In the genomic region with DNA sequence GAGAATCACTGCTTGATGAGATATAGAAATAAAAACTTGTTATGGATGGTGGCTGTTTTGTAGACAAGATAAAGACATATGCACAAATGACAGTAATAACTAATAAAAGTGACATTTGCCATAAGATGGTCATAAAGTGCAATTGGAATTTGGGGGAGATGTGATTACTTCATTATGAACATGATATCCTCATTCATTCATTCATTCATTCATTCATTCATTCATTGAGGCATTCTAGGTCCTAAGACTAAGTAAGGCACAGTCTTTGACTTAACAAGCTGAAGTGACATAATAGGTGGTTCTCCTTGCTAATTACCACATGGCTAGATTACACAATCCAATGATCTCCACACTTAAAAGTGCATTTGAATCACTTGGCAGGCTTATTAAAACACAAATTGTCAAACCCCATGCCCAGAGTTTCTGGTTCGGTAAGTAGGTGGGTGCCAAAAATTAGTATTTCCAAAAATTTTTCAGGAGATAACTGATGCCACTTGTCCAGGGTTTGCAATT, we compare ENCODE assay signal across 20 cellular contexts. TPM values are rescaled to one million over a fixed set of nuclear protein-coding genes. Genes with fewer than 3 reads are reported as not detected.
DNase-seq lines count a peak whose midpoint lies in the region; ATAC-seq, FAIRE-seq and TF ChIP-seq lines count a peak whose summit lies in the region.
"Had no signal": no experiment of that assay in that cellular context is flagged by ENCODE, and none has a peak within 500 bp of the region (broad histone marks: within the 10 kb centered on the region; RNA-seq: fewer than 3 reads in every experiment).

No MANE protein-coding gene starts in this region.

- H3K36me3 ChIP-seq in mammary epithelial cell (ENCODE audit: insufficient read depth, low read length) (peaks cover 2% of the 10 kb centered on the region), bronchial epithelial cell (ENCODE audit: control insufficient read depth, insufficient read depth, low read length) (no peaks in the 10 kb centered on the region), upper lobe of right lung (no peaks in the 10 kb centered on the region)
- H3K36me3 ChIP-seq: SJCRH30 had no signal

- FAIRE-seq in bronchial epithelial cell (lab: Jason Lieb, UNC) = no peak
- FAIRE-seq: HTR-8/SVneo had no signal

- CTCF ChIA-PET in MCF 10A (lab: Yijun Ruan, JAX) (interaction anchor here (0.6 to 1.2 kb wide), 2 partner anchors 27 to 90 kb away, joined by 3 read pairs; no protein-coding TSS in a partner anchor), mammary epithelial cell (lab: Charles Lee; ENCODE audit: low non-redundant PET) (interaction anchor here (0.6 kb wide), 1 partner anchor 152 kb away, joined by 3 read pairs; no protein-coding TSS in a partner anchor)

- in situ Hi-C loops in mammary epithelial cell (cut with MboI; ENCODE audit: low sequenced_read_pairs in 2 of 2) = loop anchor here in 1 of 2 donors (25.0 kb wide), 1 partner anchor 406 kb away; no protein-coding TSS in a partner anchor

- H3K4me1 ChIP-seq in mammary epithelial cell (ENCODE audit: insufficient read depth, low read length) (no peaks in the 10 kb centered on the region), upper lobe of right lung (no peaks in the 10 kb centered on the region)
- H3K4me1 ChIP-seq: Caco-2 had no signal

- H3K27ac ChIP-seq in mammary epithelial cell (ENCODE audit: insufficient read depth, low read depth, low read length) = no peak overlapping the region
- H3K27ac ChIP-seq in upper lobe of right lung = no peak overlapping the region
- H3K27ac ChIP-seq: C4-2B, SJCRH30 had no signal

- H3K79me2 ChIP-seq in mammary epithelial cell (ENCODE audit: insufficient read depth, low read length) = no peaks in the 10 kb centered on the region

- no peaks in the 10 kb centered on the region for H4K20me1 ChIP-seq in mammary epithelial cell (ENCODE audit: insufficient read depth, low read length)

- no peaks in the 10 kb centered on the region for H3K27me3 ChIP-seq in mammary epithelial cell (ENCODE audit: insufficient read depth, low read length)
- no peaks in the 10 kb centered on the region for H3K27me3 ChIP-seq in bronchial epithelial cell (ENCODE audit: control insufficient read depth, insufficient read depth, low read length)
- H3K27me3 ChIP-seq in upper lobe of right lung = no peaks in the 10 kb centered on the region
- H3K27me3 ChIP-seq: SJCRH30 had no signal

- POLR2A ChIA-PET in MCF 10A (lab: Yijun Ruan, JAX) = interaction anchor here (0.7 to 1.3 kb wide), 4 partner anchors 13 to 892 kb away, joined by 3 read pairs; no protein-coding TSS in a partner anchor

- no peak overlapping the region for H2AFZ ChIP-seq in mammary epithelial cell (ENCODE audit: low read depth, low read length)
- H2AFZ ChIP-seq: GM23338 had no signal

- no peak overlapping the region for H3K27ac Mint-ChIP-seq in MCF 10A (ENCODE audit: low read depth, unreplicated experiment)
- H3K27ac Mint-ChIP-seq: GM23338, HFFc6 had no signal

- no peaks in the 10 kb centered on the region for H3K9me3 Mint-ChIP-seq in MCF 10A (ENCODE audit: unreplicated experiment)
- H3K9me3 Mint-ChIP-seq: HFFc6 had no signal

- dilution Hi-C loops in mammary epithelial cell (cut with HindIII; ENCODE audit: low sequenced_read_pairs) = no loop called here

- H3K36me3 Mint-ChIP-seq in MCF 10A (ENCODE audit: insufficient read depth, unreplicated experiment) = no peaks in the 10 kb centered on the region

- no peaks in the 10 kb centered on the region for H3K4me1 Mint-ChIP-seq in MCF 10A (ENCODE audit: insufficient read depth, unreplicated experiment)
- H3K4me1 Mint-ChIP-seq: GM23338 had no signal

- DNase-seq in MCF 10A (ENCODE audit: unreplicated experiment) (peak; percentile 26), mammary epithelial cell (no peak), NOMO-1 treated with dmso at 0.1 percent for 144 hours (lab: John Stamatoyannopoulos, UW; ENCODE audit: unreplicated experiment) (peak; percentile 24), bronchial epithelial cell (ENCODE audit: low read depth) (peak; percentile 51), upper lobe of right lung (no peak), CD1c-positive myeloid dendritic cell (ENCODE audit: extremely low spot score) (no peak)
- no peak for DNase-seq in stimulated activated CD4-positive, alpha-beta T cell treated with anti-CD3 and anti-CD28 coated beads, Interleukin-4, amount 100 ng/mL, for 24 hours
- DNase-seq: 8988T, Caco-2, HFFc6, KBM-7, NCI-H187 treated with DMSO at 0.1 percent for 48 hours, NCI-H2171, NCI-H446 treated with DMSO at 0.1 percent for 48 hours, NCI-H774, SJCRH30 had no signal

- ATAC-seq in upper lobe of right lung = peak; percentile 34
- ATAC-seq in HG03025 (IDR thresholded peaks at IDR 0.05; ENCODE audit: low FRiP score, unreplicated experiment) = no peak
- ATAC-seq: GM23338 had no signal

- H3K27me3 Mint-ChIP-seq in MCF 10A (ENCODE audit: insufficient read depth, unreplicated experiment) = no peaks in the 10 kb centered on the region

- 86% methylated on average over 1 of the region's 1 CpG for WGBS in mammary epithelial cell (ENCODE audit: low coverage, missing lambda C conversion rate)

- H3K4me2 ChIP-seq in mammary epithelial cell (ENCODE audit: insufficient read depth, low read depth, low read length) = no peak overlapping the region
- H3K4me2 ChIP-seq: GM23338 had no signal

- no peak overlapping the region for H3K9ac ChIP-seq in mammary epithelial cell (ENCODE audit: insufficient read depth, low read length)

- TF ChIP-seq CTCF in MCF 10A (IDR thresholded peaks at IDR 0.05; ENCODE audit: unreplicated experiment) (no peak), mammary epithelial cell (conservative IDR thresholded peaks at IDR 0.05 in 1 of 2, IDR thresholded peaks at IDR 0.05 in 1 of 2; ENCODE audit: extremely low read depth in 1 of 2, insufficient read depth in 1 of 2, low read depth in 1 of 2, low read length in 2 of 2) (no peak), bronchial epithelial cell (IDR thresholded peaks at IDR 0.05; ENCODE audit: insufficient read depth, low read length, severe bottlenecking) (no peak), upper lobe of right lung (IDR thresholded peaks at IDR 0.05) (no peak)

- intact Hi-C loops in MCF 10A (cut with micrococcal nuclease) = no loop called here
- intact Hi-C loops in mammary epithelial cell (cut with micrococcal nuclease) = no loop called here
- intact Hi-C loops in upper lobe of right lung (cut with DNase I) = no loop called here

- BruUV-seq in MCF 10A (replicated peaks; lab: Mats Ljungman, UMichigan) (no TSS peak), mammary epithelial cell (replicated peaks; lab: Mats Ljungman, UMichigan) (no TSS peak)

- H3K4me3 ChIP-seq in mammary epithelial cell (replicated peaks in 1 of 3; ENCODE audit: insufficient read depth in 1 of 3, low read depth in 2 of 3, low read length in 3 of 3) (no peak overlapping the region), bronchial epithelial cell (ENCODE audit: low read depth, low read length) (no peak overlapping the region), upper lobe of right lung (no peak overlapping the region)
- H3K4me3 ChIP-seq: GM23338, SJCRH30 had no signal

- H3K4me3 Mint-ChIP-seq in MCF 10A (ENCODE audit: unreplicated experiment) = no peak overlapping the region
- H3K4me3 Mint-ChIP-seq: GM23338, HFFc6 had no signal

- H3K9me3 ChIP-seq in mammary epithelial cell (replicated peaks; ENCODE audit: insufficient read depth, low read length) = no peaks in the 10 kb centered on the region
- no peaks in the 10 kb centered on the region for H3K9me3 ChIP-seq in upper lobe of right lung
- H3K9me3 ChIP-seq: Caco-2, SJCRH30 had no signal

RNA-seq across cellular contexts. Expression of gene RAP2B, which starts 18.9 kb away (rescaled TPM):
- total RNA-seq in MCF 10A (2022) = 15.0 and 19.3 TPM in 2 replicates
- 10 to 100 TPM; 19.3 to 39.7 TPM for total RNA-seq in mammary epithelial cell
- 13.0 TPM for polyA plus RNA-seq in mammary epithelial cell
- polyA minus RNA-seq in mammary epithelial cell = 25.1 TPM
- total RNA-seq in bronchial epithelial cell = 17.2 and 29.0 TPM in 2 replicates
- total RNA-seq in upper lobe of right lung = 17.9 TPM

Comparison
In these comparisons a context has a peak if more than half of its experiments do, and no peak if none do; other contexts are left out.
1. DNase-seq: peak in MCF 10A (single experiment), NOMO-1 treated with dmso at 0.1 percent for 144 hours (single experiment) and bronchial epithelial cell (single experiment); none in mammary epithelial cell (single experiment), upper lobe of right lung (single experiment), CD1c-positive myeloid dendritic cell (single experiment) and stimulated activated CD4-positive, alpha-beta T cell treated with anti-CD3 and anti-CD28 coated beads, Interleukin-4, amount 100 ng/mL, for 24 hours (single experiment).